In the genomic region with DNA sequence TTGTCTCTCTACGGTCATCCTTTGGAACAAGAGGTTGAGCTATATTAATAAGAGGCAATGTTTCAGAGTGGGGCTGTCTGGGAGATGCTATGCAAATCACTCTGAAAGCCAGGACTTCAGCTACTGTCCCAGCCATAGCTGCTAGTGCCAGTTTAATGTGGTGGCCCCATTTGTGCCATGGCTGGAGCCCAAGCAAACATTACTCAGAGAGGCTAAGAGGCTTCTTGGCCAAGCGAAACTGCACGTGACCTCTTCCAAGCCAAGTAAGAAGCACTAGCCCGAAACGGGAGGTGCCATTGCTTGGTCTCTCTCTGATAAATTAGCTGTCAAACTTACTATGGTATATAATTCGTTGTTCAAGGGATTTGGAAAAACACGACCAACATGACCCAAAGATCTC, we compare ENCODE assay signal across 31 cellular contexts.
"Had no signal": no experiment of that assay in that cellular context is flagged by ENCODE, and none has a peak within 500 bp of the region (broad histone marks: within the 10 kb centered on the region; RNA-seq: fewer than 3 reads in every experiment).

No MANE protein-coding gene starts in this region.

- ATAC-seq: activated CD4-positive, alpha-beta T cell treated with anti-CD3 and anti-CD28 coated beads for 36 hours; activated naive CD4-positive, alpha-beta T cell treated with anti-CD3 and anti-CD28 coated beads, Interleukin-2, amount 50 U/mL, for 72 hours; activated T-cell treated with anti-CD3 and anti-CD28 coated beads, Interleukin-2, amount 50 U/mL, for 72 hours; esophagus mucosa; T-helper 17 cell had no signal

- H3K27ac Mint-ChIP-seq: activated CD4-positive, alpha-beta memory T cell treated with anti-CD3 and anti-CD28 coated beads, Interleukin-2, amount 10 ng/mL, durations not matched to agents 7 days and 5 days; activated CD4-positive, alpha-beta T cell treated with anti-CD3 and anti-CD28 coated beads for 36 hours; activated CD4-positive, alpha-beta T cell treated with anti-CD3 and anti-CD28 coated beads, Interleukin-2, amount 10 ng/mL, durations not matched to agents 24 days and 14 days; activated naive CD4-positive, alpha-beta T cell treated with anti-CD3 and anti-CD28 coated beads, Interleukin-2, amount 10 ng/mL, durations not matched to agents 7 days and 5 days; activated naive CD4-positive, alpha-beta T cell treated with anti-CD3 and anti-CD28 coated beads, Interleukin-2, amount 50 U/mL, for 72 hours; activated naive CD8-positive, alpha-beta T cell treated with anti-CD3 and anti-CD28 coated beads, Interleukin-2, amount 10 ng/mL, durations not matched to agents 7 days and 5 days; activated T-cell treated with anti-CD3 and anti-CD28 coated beads, Interleukin-2, amount 50 U/mL, for 24 hours; activated T-cell treated with anti-CD3 and anti-CD28 coated beads, Interleukin-2, amount 50 U/mL, for 72 hours; endodermal cell; T-helper 17 cell; T-helper 2 cell treated with Interferon-gamma antibody and Interleukin-4, amounts not matched to agents 5 μg/mL and 100 μg/mL, for 36 hours had no signal

- H3K36me3 Mint-ChIP-seq: activated naive CD4-positive, alpha-beta T cell treated with anti-CD3 and anti-CD28 coated beads, Interleukin-2, amount 10 ng/mL, durations not matched to agents 7 days and 5 days; activated naive CD4-positive, alpha-beta T cell treated with anti-CD3 and anti-CD28 coated beads, Interleukin-2, amount 50 U/mL, for 72 hours; activated naive CD8-positive, alpha-beta T cell treated with anti-CD3 and anti-CD28 coated beads, Interleukin-2, amount 10 ng/mL, durations not matched to agents 7 days and 5 days; brain had no signal

- DNase-seq: activated CD4-positive, alpha-beta memory T cell treated with anti-CD3 and anti-CD28 coated beads, Interleukin-2, amount 10 ng/mL, durations not matched to agents 7 days and 5 days; activated CD4-positive, alpha-beta T cell treated with anti-CD3 and anti-CD28 coated beads for 36 hours; activated CD4-positive, alpha-beta T cell treated with anti-CD3 and anti-CD28 coated beads, Interleukin-2, amount 10 ng/mL, durations not matched to agents 24 days and 14 days; activated CD4-positive, CD25-positive, alpha-beta regulatory T cell; activated CD4-positive, CD25-positive, alpha-beta regulatory T cell treated with anti-CD3 and anti-CD28 coated beads, Interleukin-2, amount 50 U/mL, for 72 hours; activated CD8-positive, alpha-beta memory T cell treated with anti-CD3 and anti-CD28 coated beads, Interleukin-2, amount 50 U/mL, for 48 hours; activated gamma-delta T cell; activated naive CD4-positive, alpha-beta T cell; activated naive CD4-positive, alpha-beta T cell treated with anti-CD3 and anti-CD28 coated beads, Interleukin-2, amount 10 ng/mL, durations not matched to agents 7 days and 5 days; activated naive CD8-positive, alpha-beta T cell treated with anti-CD3 and anti-CD28 coated beads, Interleukin-2, amount 10 ng/mL, durations not matched to agents 7 days and 5 days; activated T-cell treated with anti-CD3 and anti-CD28 coated beads for 4 hours; activated T-cell treated with anti-CD3 and anti-CD28 coated beads, Interleukin-2, amount 50 U/mL, for 24 hours; activated T-cell treated with anti-CD3 and anti-CD28 coated beads, Interleukin-2, amount 50 U/mL, for 72 hours; central memory CD4-positive, alpha-beta T cell; cerebellar nuclear complex; colonic mucosa; effector memory CD4-positive, alpha-beta T cell; endodermal cell; foreskin fibroblast; glutamatergic neuron; T-helper 1 cell; T-helper 17 cell; T1000; WERI-Rb-1 had no signal

- H3K9me3 Mint-ChIP-seq: activated CD4-positive, alpha-beta memory T cell treated with anti-CD3 and anti-CD28 coated beads, Interleukin-2, amount 10 ng/mL, durations not matched to agents 7 days and 5 days; activated CD4-positive, alpha-beta T cell treated with anti-CD3 and anti-CD28 coated beads, Interleukin-2, amount 10 ng/mL, durations not matched to agents 24 days and 14 days; activated naive CD4-positive, alpha-beta T cell treated with anti-CD3 and anti-CD28 coated beads, Interleukin-2, amount 10 ng/mL, durations not matched to agents 7 days and 5 days; activated naive CD4-positive, alpha-beta T cell treated with anti-CD3 and anti-CD28 coated beads, Interleukin-2, amount 50 U/mL, for 72 hours; activated naive CD8-positive, alpha-beta T cell treated with anti-CD3 and anti-CD28 coated beads, Interleukin-2, amount 10 ng/mL, durations not matched to agents 7 days and 5 days; activated T-cell treated with anti-CD3 and anti-CD28 coated beads, Interleukin-2, amount 50 U/mL, for 24 hours; activated T-cell treated with anti-CD3 and anti-CD28 coated beads, Interleukin-2, amount 50 U/mL, for 72 hours; brain; endodermal cell; T-helper 2 cell treated with Interferon-gamma antibody and Interleukin-4, amounts not matched to agents 5 μg/mL and 100 μg/mL, for 36 hours had no signal

- H3K27ac ChIP-seq: ascending aorta, breast epithelium, cardiac muscle cell, colonic mucosa, WERI-Rb-1 had no signal

- H3K36me3 ChIP-seq: ascending aorta, breast epithelium, cardiac muscle cell, colonic mucosa, WERI-Rb-1 had no signal

- H3K4me1 Mint-ChIP-seq: activated CD4-positive, alpha-beta memory T cell treated with anti-CD3 and anti-CD28 coated beads, Interleukin-2, amount 10 ng/mL, durations not matched to agents 7 days and 5 days; activated CD4-positive, alpha-beta T cell treated with anti-CD3 and anti-CD28 coated beads for 36 hours; activated CD4-positive, alpha-beta T cell treated with anti-CD3 and anti-CD28 coated beads, Interleukin-2, amount 10 ng/mL, durations not matched to agents 24 days and 14 days; activated naive CD4-positive, alpha-beta T cell treated with anti-CD3 and anti-CD28 coated beads, Interleukin-2, amount 10 ng/mL, durations not matched to agents 7 days and 5 days; activated naive CD8-positive, alpha-beta T cell treated with anti-CD3 and anti-CD28 coated beads, Interleukin-2, amount 10 ng/mL, durations not matched to agents 7 days and 5 days had no signal

- H3K27me3 ChIP-seq: ascending aorta, cardiac muscle cell, colonic mucosa had no signal

- H3K4me1 ChIP-seq: ascending aorta, breast epithelium, colonic mucosa had no signal

- H3K4me3 ChIP-seq: ascending aorta, breast epithelium, cardiac muscle cell, colonic mucosa had no signal

- H3K4me3 Mint-ChIP-seq: activated CD4-positive, alpha-beta memory T cell treated with anti-CD3 and anti-CD28 coated beads, Interleukin-2, amount 10 ng/mL, durations not matched to agents 7 days and 5 days; activated CD4-positive, alpha-beta T cell treated with anti-CD3 and anti-CD28 coated beads for 36 hours; activated CD4-positive, alpha-beta T cell treated with anti-CD3 and anti-CD28 coated beads, Interleukin-2, amount 10 ng/mL, durations not matched to agents 24 days and 14 days; activated naive CD4-positive, alpha-beta T cell treated with anti-CD3 and anti-CD28 coated beads, Interleukin-2, amount 10 ng/mL, durations not matched to agents 7 days and 5 days; activated naive CD8-positive, alpha-beta T cell treated with anti-CD3 and anti-CD28 coated beads, Interleukin-2, amount 10 ng/mL, durations not matched to agents 7 days and 5 days; activated T-cell treated with anti-CD3 and anti-CD28 coated beads, Interleukin-2, amount 50 U/mL, for 24 hours; activated T-cell treated with anti-CD3 and anti-CD28 coated beads, Interleukin-2, amount 50 U/mL, for 72 hours; endodermal cell; T-helper 17 cell; T-helper 2 cell treated with Interferon-gamma antibody and Interleukin-4, amounts not matched to agents 5 μg/mL and 100 μg/mL, for 36 hours had no signal

- H3K9me3 ChIP-seq: ascending aorta, breast epithelium, colonic mucosa had no signal
